8 cellular contexts compared by ENCODE assay signal in genomic region chr17:74776044-74776962, GRCh38. TPM values are rescaled to one million over a fixed set of nuclear protein-coding genes. Genes with fewer than 3 reads are reported as not detected.
DNase-seq lines count a peak whose midpoint lies in the region; ATAC-seq and TF ChIP-seq lines count a peak whose summit lies in the region.

TSS of gene NAT9 (minus strand) at chr17:74776345. CDS start at chr17:74775698, 647 bp downstream.

- intact Hi-C loops in heart right ventricle (cut with DNase I), result no loop called here
- intact Hi-C loops in posterior cingulate gyrus (cut with DNase I), result no loop called here

- peak within 1 kb of the TSS; percentile 97 for H3K27ac Mint-ChIP-seq in T-cell
- H3K27ac Mint-ChIP-seq in type B pancreatic cell, result peak within 1 kb of the TSS; percentile 88

- H3K9me3 Mint-ChIP-seq in T-cell (no peaks in the 10 kb centered on the region), type B pancreatic cell (no peaks in the 10 kb centered on the region)

- peak within 1 kb of the TSS; percentile 69 for H3K4me3 ChIP-seq in GM12875 (ENCODE audit: low read depth, low read length)
- peak within 1 kb of the TSS; percentile 67 to 98 (median 88) for H3K4me3 ChIP-seq in heart right ventricle

- H3K4me1 Mint-ChIP-seq in T-cell, result peaks cover 50 to 72% (median 66%) of the 10 kb centered on the region in 3 donors
- peaks cover 22% of the 10 kb centered on the region for H3K4me1 Mint-ChIP-seq in type B pancreatic cell (ENCODE audit: unreplicated experiment)

- H3K36me3 Mint-ChIP-seq in T-cell, result peaks cover 19% of the 10 kb centered on the region
- peaks cover 14% of the 10 kb centered on the region for H3K36me3 Mint-ChIP-seq in type B pancreatic cell

- H3K4me3 Mint-ChIP-seq in T-cell (peak within 1 kb of the TSS; percentile 96 to 99 (median 98)), type B pancreatic cell (peak within 1 kb of the TSS; percentile 98)

- H3K4me1 ChIP-seq in heart right ventricle, result peaks cover 4 to 69% (median 25%) of the 10 kb centered on the region in 9 donors

- WGBS in adipose tissue, 3 donors, result 0 to 1% (median 1%) methylated on average over 56 to 64 of the region's 64 CpGs
- 1% methylated on average over 58 to 64 of the region's 64 CpGs for WGBS in heart right ventricle, 2 donors

- POLR2A ChIA-PET in T-cell (lab: Charles Lee), result interaction anchor here in 1 of 2 donors (0.6 to 1.0 kb wide), 4 partner anchors 27 to 743 kb away, joined by 3 to 6 read pairs (median 4); partner anchors contain the start of gene FDXR

- peak; percentile 61 for ATAC-seq in HG02840 (IDR thresholded peaks at IDR 0.05; ENCODE audit: low FRiP score, unreplicated experiment)
- peak; percentile 77 to 87 (median 82) for ATAC-seq in T-cell (replicated peaks in 1 of 4)
- peak; percentile 93 to 98 (median 97) for ATAC-seq in heart right ventricle

- H3K9me3 ChIP-seq in heart right ventricle, result no peaks in the 10 kb centered on the region

- CTCF ChIA-PET in T-cell (lab: Charles Lee), result interaction anchor here in 1 of 2 donors (0.5 to 1.7 kb wide), 11 partner anchors 14 to 219 kb away, joined by 3 to 11 read pairs (median 4); partner anchors contain the start of genes FDXR and RAB37

- TF ChIP-seq CTCF in GM12875 (IDR thresholded peaks at IDR 0.05; ENCODE audit: borderline replicate concordance, insufficient read depth, low read depth, low read length) (no peak), heart right ventricle (IDR thresholded peaks at IDR 0.05) (no peak), type B pancreatic cell (conservative IDR thresholded peaks at IDR 0.05) (no peak)

- DNase-seq in NCI-H146 (lab: John Stamatoyannopoulos, UW) (peak; percentile 94), T-cell (peak; percentile 93 to 100 (median 97)), heart right ventricle (peak; percentile 98 to 99), posterior cingulate gyrus (peak; percentile 91 to 99 (median 94)), type B pancreatic cell (ENCODE audit: extremely low spot score, unreplicated experiment) (peak; percentile 99)

- H3K27me3 ChIP-seq in heart right ventricle, result no peaks in the 10 kb centered on the region

- H3K27me3 Mint-ChIP-seq in T-cell (no peaks in the 10 kb centered on the region), type B pancreatic cell (no peaks in the 10 kb centered on the region)

- H3K27ac ChIP-seq in adipose tissue (ENCODE audit: low read depth, low read length) (no peak within 1 kb of the TSS), heart right ventricle (peak within 1 kb of the TSS in 9 of 10 donors; percentile 61 to 88 (median 78))

- H3K36me3 ChIP-seq in heart right ventricle, result peaks cover 0 to 51% (median 15%) of the 10 kb centered on the region in 9 donors

RNA-seq across cellular contexts. Expression of gene NAT9, which starts in this region (rescaled TPM):
- total RNA-seq in T-cell (10 to 100 TPM; 37.2 to 74.4 (median 71.9) TPM), heart right ventricle (10 to 100 TPM; 10.6 to 25.9 (median 17.0) TPM), type B pancreatic cell (ENCODE audit: low replicate concordance) (54.7 and 67.2 TPM in 2 replicates)
- polyA plus RNA-seq in adipose tissue (10 to 100 TPM; 23.3 to 32.7 (median 24.7) TPM), heart right ventricle (10 to 100 TPM; 33.6 to 42.9 TPM)
